ENCODE assay signal across 9 cellular contexts in genomic region chr1:100556181-100556580, GRCh38. TPM values are rescaled to one million over a fixed set of nuclear protein-coding genes. Genes with fewer than 3 reads are reported as not detected.
"Had no signal": no experiment of that assay in that cellular context is flagged by ENCODE, and none has a peak within 500 bp of the region (broad histone marks: within the 10 kb centered on the region; RNA-seq: fewer than 3 reads in every experiment).

No MANE protein-coding gene starts in this region.

- H3K4me3 ChIP-seq: GM23248, HAP-1 had no signal

- H3K36me3 ChIP-seq: HAP-1 had no signal

- H2AFZ ChIP-seq: GM23248 had no signal

- ATAC-seq: HCT116 had no signal

- H3K9me3 ChIP-seq: HAP-1 had no signal

- H3K4me1 Mint-ChIP-seq: IgD-negative memory B cell had no signal

- FAIRE-seq: HTR-8/SVneo had no signal

- DNase-seq: GM23248, GOT3, H7, KG1 had no signal

- H3K36me3 Mint-ChIP-seq: IgD-negative memory B cell had no signal

- H3K27ac Mint-ChIP-seq: IgD-negative memory B cell had no signal

- H3K27ac ChIP-seq: GM23248 had no signal

- H3K9ac ChIP-seq: GM23248 had no signal

RNA-seq across cellular contexts. Expression of gene GPR88, which starts 18.2 kb away (rescaled TPM):
- total RNA-seq: H7, HT-29 had no signal
- polyA plus RNA-seq: GM23248, IgD-negative memory B cell had no signal
